Comparison of ENCODE assay signal across 15 cellular contexts in genomic region chr2:160075171-160075570, GRCh38. TPM values are rescaled to one million over a fixed set of nuclear protein-coding genes. Genes with fewer than 3 reads are reported as not detected.
DNase-seq lines count a peak whose midpoint lies in the region; ATAC-seq and TF ChIP-seq lines count a peak whose summit lies in the region.
"Had no signal": no experiment of that assay in that cellular context is flagged by ENCODE, and none has a peak within 500 bp of the region (broad histone marks: within the 10 kb centered on the region; RNA-seq: fewer than 3 reads in every experiment).

No MANE protein-coding gene starts in this region.

- H3K27ac ChIP-seq in gastroesophageal sphincter (no peak overlapping the region), tibial artery (peak overlapping the region; percentile 31 to 41)
- H3K27ac ChIP-seq: neutrophil, SJCRH30 had no signal

- peaks cover 5% of the 10 kb centered on the region; the same call in 1 of the 2 replicates for H3K4me1 Mint-ChIP-seq in HFFc6 (ENCODE audit: low read depth)
- H3K4me1 Mint-ChIP-seq: central memory CD8-positive, alpha-beta T cell had no signal

- no peak for TF ChIP-seq POLR2A in gastroesophageal sphincter (IDR thresholded peaks at IDR 0.05)

- H3K4me3 Mint-ChIP-seq in HFFc6 = no peak overlapping the region
- H3K4me3 Mint-ChIP-seq: activated T-cell treated with anti-CD3 and anti-CD28 coated beads, Interleukin-2, amount 50 U/mL, for 72 hours; central memory CD8-positive, alpha-beta T cell had no signal

- H3K27ac Mint-ChIP-seq in HFFc6 = no peak overlapping the region; the same call in 1 of the 2 replicates
- H3K27ac Mint-ChIP-seq: activated T-cell treated with anti-CD3 and anti-CD28 coated beads, Interleukin-2, amount 50 U/mL, for 72 hours had no signal

- no peaks in the 10 kb centered on the region for H3K27me3 ChIP-seq in gastroesophageal sphincter
- H3K27me3 ChIP-seq in tibial artery = no peaks in the 10 kb centered on the region
- H3K27me3 ChIP-seq: neutrophil, SJCRH30 had no signal

- no peaks in the 10 kb centered on the region for H3K36me3 Mint-ChIP-seq in HFFc6 (ENCODE audit: low read depth)

- H3K4me1 ChIP-seq in gastroesophageal sphincter (no peaks in the 10 kb centered on the region), tibial artery (peaks cover 0 to 19% (median 9%) of the 10 kb centered on the region in 4 donors)
- H3K4me1 ChIP-seq: SJCRH30 had no signal

- H3K27me3 Mint-ChIP-seq in HFFc6 (ENCODE audit: insufficient read depth) = peaks cover 5% of the 10 kb centered on the region; the same call in 1 of the 2 replicates
- H3K27me3 Mint-ChIP-seq: central memory CD8-positive, alpha-beta T cell had no signal

- ATAC-seq in gastroesophageal sphincter (peak; percentile 58), HG03457 (IDR thresholded peaks at IDR 0.05; ENCODE audit: unreplicated experiment) (no peak), GM18907 (IDR thresholded peaks at IDR 0.05; ENCODE audit: unreplicated experiment) (no peak)
- ATAC-seq: activated T-cell treated with anti-CD3 and anti-CD28 coated beads, Interleukin-2, amount 50 U/mL, for 72 hours had no signal

- TF ChIP-seq EP300 in gastroesophageal sphincter (IDR thresholded peaks at IDR 0.05) = no peak

- H3K36me3 ChIP-seq in gastroesophageal sphincter (no peaks in the 10 kb centered on the region), tibial artery (no peaks in the 10 kb centered on the region)
- H3K36me3 ChIP-seq: neutrophil, SJCRH30 had no signal

- TF ChIP-seq CTCF in HFFc6 (IDR thresholded peaks at IDR 0.05) = no peak
- no peak for TF ChIP-seq CTCF in gastroesophageal sphincter (IDR thresholded peaks at IDR 0.05)
- no peak for TF ChIP-seq CTCF in tibial artery (IDR thresholded peaks at IDR 0.05)

- DNase-seq in HFFc6 (peak; percentile 73), astrocyte of the hippocampus (ENCODE audit: low read depth, low spot score) (peak; percentile 68), tibial artery (peak; percentile 75 to 82), NCI-H69 (lab: John Stamatoyannopoulos, UW) (no peak)
- DNase-seq: activated T-cell treated with anti-CD3 and anti-CD28 coated beads, Interleukin-2, amount 50 U/mL, for 72 hours; DMS79 treated with DMSO at 0.1 percent for 48 hours; MV-4-11; NCI-H526; SJCRH30; stimulated activated naive CD4-positive, alpha-beta T cell treated with Interleukin-2 at 50 U/mL for 16 hours had no signal

- H3K9me3 Mint-ChIP-seq in HFFc6 = peaks cover 5% of the 10 kb centered on the region; the same call in 1 of the 2 replicates
- H3K9me3 Mint-ChIP-seq: central memory CD8-positive, alpha-beta T cell had no signal

- intact Hi-C loops in tibial artery (cut with DNase I; ENCODE audit: low total_unique reads) = no loop called here

- H3K4me3 ChIP-seq in gastroesophageal sphincter (no peak overlapping the region), tibial artery (no peak overlapping the region)
- H3K4me3 ChIP-seq: SJCRH30 had no signal

- no peaks in the 10 kb centered on the region for H3K9me3 ChIP-seq in gastroesophageal sphincter
- peaks cover 0 to 4% (median 0%) of the 10 kb centered on the region in 3 donors for H3K9me3 ChIP-seq in tibial artery
- H3K9me3 ChIP-seq: neutrophil, SJCRH30 had no signal

- WGBS in gastroesophageal sphincter (ENCODE audit: low coverage in 1 of 2), 2 donors = 78 to 94% methylated on average over 3 to 5 of the region's 5 CpGs

RNA-seq across cellular contexts. Expression of gene PLA2R1, which starts 12.8 kb away (rescaled TPM):
- total RNA-seq in HFFc6 (2021; fragmentation: NEBNext Ultra II Directional; extraction: Animal tissue kit (Norgen Biotek cat#: 25700)) = 1 to 10 TPM; 3.2 to 6.3 (median 3.3) TPM
- total RNA-seq in gastroesophageal sphincter = 10 to 100 TPM in 1 of 4 donors, 1 to 10 TPM in 3; 6.5 to 15.0 (median 8.0) TPM
- total RNA-seq: activated T-cell treated with anti-CD3 and anti-CD28 coated beads, Interleukin-2, amount 50 U/mL, for 72 hours; SJCRH30 had no signal

Comparison
In these comparisons a context has a peak if more than half of its experiments do, and no peak if none do; other contexts are left out.
1. H3K27ac ChIP-seq: peak in tibial artery (2 of 2); none in gastroesophageal sphincter (0 of 4).